19 cellular contexts compared by ENCODE assay signal in the genomic region with DNA sequence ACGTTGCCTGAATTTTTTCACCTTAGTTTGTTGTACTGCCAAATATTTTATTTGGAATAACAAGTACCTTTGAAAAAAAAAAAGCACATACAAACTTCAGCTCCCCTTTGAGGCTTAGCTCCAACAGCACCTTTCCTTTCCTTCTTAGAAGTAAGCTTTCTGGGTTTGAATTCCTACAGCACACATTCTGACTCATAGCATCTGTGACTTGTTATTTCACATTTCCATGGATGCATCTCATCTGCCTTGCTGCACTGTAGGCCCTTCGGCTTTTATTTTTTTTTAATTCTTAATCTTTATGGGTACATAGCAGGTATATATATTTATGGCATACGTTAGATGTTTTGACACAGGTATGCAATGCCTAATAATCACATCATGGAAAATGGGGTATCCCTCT. TPM values are rescaled to one million over a fixed set of nuclear protein-coding genes. Genes with fewer than 3 reads are reported as not detected.
DNase-seq lines count a peak whose midpoint lies in the region; ATAC-seq, FAIRE-seq and TF ChIP-seq lines count a peak whose summit lies in the region.
"Had no signal": no experiment of that assay in that cellular context is flagged by ENCODE, and none has a peak within 500 bp of the region (broad histone marks: within the 10 kb centered on the region; RNA-seq: fewer than 3 reads in every experiment).

No MANE protein-coding gene starts in this region.

- no peak overlapping the region for H3K4me3 Mint-ChIP-seq in astrocyte (ENCODE audit: unreplicated experiment)
- H3K4me3 Mint-ChIP-seq in T-cell = no peak overlapping the region
- H3K4me3 Mint-ChIP-seq in naive thymus-derived CD4-positive, alpha-beta T cell = no peak overlapping the region
- H3K4me3 Mint-ChIP-seq: activated B cell treated with CpG ODN at 0.5 μM for 24 hours, memory B cell had no signal

- H3K4me1 ChIP-seq in astrocyte (ENCODE audit: insufficient read depth, low read length) (peaks cover 24% of the 10 kb centered on the region), skeletal muscle tissue (ENCODE audit: control insufficient read depth in 3 of 3, insufficient read depth in 3 of 3, low read length in 3 of 3) (peaks cover 16 to 41% (median 24%) of the 10 kb centered on the region in 3 donors)
- H3K4me1 ChIP-seq in naive thymus-derived CD4-positive, alpha-beta T cell (ENCODE audit: control insufficient read depth in 2 of 2, insufficient read depth in 2 of 2, low read length in 2 of 2) = no peaks in the 10 kb centered on the region
- H3K4me1 ChIP-seq: BE2C had no signal

- intact Hi-C loops in naive thymus-derived CD4-positive, alpha-beta T cell (cut with micrococcal nuclease) = no loop called here
- intact Hi-C loops in head of caudate nucleus (cut with DNase I) = no loop called here

- peak; percentile 45 for DNase-seq in EL
- peak; percentile 72 for DNase-seq in astrocyte (ENCODE audit: low read depth)
- DNase-seq in fibroblast of peridontal ligament (ENCODE audit: extremely low read depth) = peak; percentile 78
- DNase-seq in T-cell = no peak
- no peak for DNase-seq in naive thymus-derived CD4-positive, alpha-beta T cell
- DNase-seq in head of caudate nucleus = no peak
- no peak for DNase-seq in SKM-1 (lab: John Stamatoyannopoulos, UW; ENCODE audit: unreplicated experiment)
- DNase-seq: activated B cell treated with CpG ODN at 0.5 μM for 24 hours; BE2C; DMS153; KBM-7; NCI-H345; stimulated activated naive CD4-positive, alpha-beta T cell had no signal

- H3K4me1 Mint-ChIP-seq in astrocyte (ENCODE audit: low read depth, unreplicated experiment) (peaks cover 7% of the 10 kb centered on the region), T-cell (peaks cover 0 to 13% (median 10%) of the 10 kb centered on the region in 3 donors)
- peaks cover 0 to 16% (median 0%) of the 10 kb centered on the region in 7 donors for H3K4me1 Mint-ChIP-seq in naive thymus-derived CD4-positive, alpha-beta T cell

- peaks cover 64% of the 10 kb centered on the region for H3K79me2 ChIP-seq in astrocyte (ENCODE audit: insufficient read depth, low read length)

- H3K36me3 ChIP-seq in astrocyte (ENCODE audit: insufficient read depth, low read length) (peaks cover 21% of the 10 kb centered on the region), skeletal muscle tissue (ENCODE audit: control insufficient read depth in 3 of 3, insufficient read depth in 3 of 3, low read length in 3 of 3) (peaks cover 11 to 31% (median 25%) of the 10 kb centered on the region in 3 donors)
- no peaks in the 10 kb centered on the region for H3K36me3 ChIP-seq in naive thymus-derived CD4-positive, alpha-beta T cell (ENCODE audit: control insufficient read depth in 2 of 3, insufficient read depth in 3 of 3, low read length in 3 of 3)
- H3K36me3 ChIP-seq: cardiac muscle cell had no signal

- H3K4me3 ChIP-seq in astrocyte (ENCODE audit: insufficient read depth, low read depth, low read length) (no peak overlapping the region), skeletal muscle tissue (ENCODE audit: low read length in 3 of 3) (no peak overlapping the region)
- H3K4me3 ChIP-seq in naive thymus-derived CD4-positive, alpha-beta T cell (ENCODE audit: low read length) = no peak overlapping the region
- H3K4me3 ChIP-seq: cardiac muscle cell, smooth muscle cell had no signal

- FAIRE-seq in astrocyte (lab: Jason Lieb, UNC) = no peak

- H3K9ac ChIP-seq in astrocyte (ENCODE audit: low read length) = peak overlapping the region; percentile 26
- no peak overlapping the region for H3K9ac ChIP-seq in skeletal muscle tissue (ENCODE audit: low read depth in 1 of 3, low read length in 3 of 3)

- H4K20me1 ChIP-seq in astrocyte (ENCODE audit: insufficient read depth, low read length) = peaks cover 20% of the 10 kb centered on the region

- POLR2A ChIA-PET in T-cell (lab: Charles Lee) = interaction anchor here in 1 of 2 donors (0.6 to 0.7 kb wide), 2 partner anchors 91 to 425 kb away, joined by 3 to 4 read pairs; no protein-coding TSS in a partner anchor
- POLR2A ChIA-PET in naive thymus-derived CD4-positive, alpha-beta T cell (lab: Charles Lee) = no interaction called here

- no peak overlapping the region for H2AFZ ChIP-seq in astrocyte (ENCODE audit: low read depth, low read length)

- H3K36me3 Mint-ChIP-seq in astrocyte (ENCODE audit: low read depth, unreplicated experiment) (peaks cover 11% of the 10 kb centered on the region), T-cell (peaks cover 9% of the 10 kb centered on the region)
- H3K36me3 Mint-ChIP-seq in naive thymus-derived CD4-positive, alpha-beta T cell = peaks cover 0 to 38% (median 0%) of the 10 kb centered on the region in 5 donors
- H3K36me3 Mint-ChIP-seq: memory B cell had no signal

- TF ChIP-seq CTCF in astrocyte (IDR thresholded peaks at IDR 0.05; ENCODE audit: insufficient read depth, low read depth, low read length) = no peak

- CTCF ChIA-PET in T-cell (lab: Charles Lee) = interaction anchor here in 1 of 2 donors (0.5 kb wide), 1 partner anchor 311 kb away, joined by 4 read pairs; no protein-coding TSS in a partner anchor
- CTCF ChIA-PET in naive thymus-derived CD4-positive, alpha-beta T cell (lab: Charles Lee) = no interaction called here

- H3K27ac ChIP-seq in astrocyte (ENCODE audit: low read depth, low read length) (peak overlapping the region; percentile 53), skeletal muscle tissue (ENCODE audit: low read depth, low read length) (peak overlapping the region; percentile 5)
- H3K27ac ChIP-seq in naive thymus-derived CD4-positive, alpha-beta T cell (ENCODE audit: low read depth, low read length) = no peak overlapping the region
- H3K27ac ChIP-seq: cardiac muscle cell, epithelial cell of prostate, neutrophil had no signal

- H3K27me3 Mint-ChIP-seq in astrocyte (ENCODE audit: low read depth, unreplicated experiment) (no peaks in the 10 kb centered on the region), T-cell (peaks cover 0 to 15% of the 10 kb centered on the region in 2 donors)
- H3K27me3 Mint-ChIP-seq in naive thymus-derived CD4-positive, alpha-beta T cell = peaks cover 0 to 27% (median 8%) of the 10 kb centered on the region in 5 donors
- H3K27me3 Mint-ChIP-seq: activated B cell treated with CpG ODN at 0.5 μM for 24 hours had no signal

- H3K9me3 Mint-ChIP-seq in astrocyte (ENCODE audit: unreplicated experiment) (no peaks in the 10 kb centered on the region), T-cell (no peaks in the 10 kb centered on the region)
- no peaks in the 10 kb centered on the region for H3K9me3 Mint-ChIP-seq in naive thymus-derived CD4-positive, alpha-beta T cell
- H3K9me3 Mint-ChIP-seq: activated B cell treated with CpG ODN at 0.5 μM for 24 hours, memory B cell had no signal

- H3K27me3 ChIP-seq in astrocyte (ENCODE audit: insufficient read depth, low read length) = no peaks in the 10 kb centered on the region
- H3K27me3 ChIP-seq in skeletal muscle tissue (ENCODE audit: control insufficient read depth in 3 of 3, insufficient read depth in 3 of 3, low read length in 3 of 3) = no peaks in the 10 kb centered on the region
- H3K27me3 ChIP-seq in naive thymus-derived CD4-positive, alpha-beta T cell (ENCODE audit: control insufficient read depth in 2 of 2, insufficient read depth in 2 of 2, low read length in 2 of 2) = no peaks in the 10 kb centered on the region
- H3K27me3 ChIP-seq: BE2C, neutrophil had no signal

- no peak for ATAC-seq in T-cell (replicated peaks in 1 of 4)
- ATAC-seq in naive thymus-derived CD4-positive, alpha-beta T cell = no peak

- H3K9me3 ChIP-seq in astrocyte (ENCODE audit: insufficient read depth, low read depth, low read length) = no peaks in the 10 kb centered on the region
- no peaks in the 10 kb centered on the region for H3K9me3 ChIP-seq in skeletal muscle tissue (ENCODE audit: control insufficient read depth in 3 of 3, low read length in 3 of 3)
- H3K9me3 ChIP-seq in naive thymus-derived CD4-positive, alpha-beta T cell (ENCODE audit: control insufficient read depth in 2 of 3, low read length in 3 of 3) = no peaks in the 10 kb centered on the region
- H3K9me3 ChIP-seq: BE2C, neutrophil had no signal

- no peak overlapping the region for H3K27ac Mint-ChIP-seq in astrocyte (ENCODE audit: unreplicated experiment)
- H3K27ac Mint-ChIP-seq in T-cell = no peak overlapping the region
- H3K27ac Mint-ChIP-seq in naive thymus-derived CD4-positive, alpha-beta T cell = no peak overlapping the region
- H3K27ac Mint-ChIP-seq: activated B cell treated with CpG ODN at 0.5 μM for 24 hours, memory B cell had no signal

- peak overlapping the region; percentile 40 for H3K4me2 ChIP-seq in astrocyte (ENCODE audit: low read length)
- H3K4me2 ChIP-seq: smooth muscle cell had no signal

RNA-seq across cellular contexts. Expression of gene LGALS3, which starts 7.2 kb away (rescaled TPM):
- total RNA-seq in astrocyte (37.4 and 48.3 TPM in 2 replicates), skeletal muscle tissue (32.4 TPM), T-cell (10 to 100 TPM in 4 of 5 donors, 1 to 10 TPM in 1; 4.1 to 57.7 (median 35.8) TPM)
- 10 to 100 TPM in 4 of 5 experiments, 1 to 10 TPM in 1; 7.5 to 71.7 (median 12.4) TPM for total RNA-seq in naive thymus-derived CD4-positive, alpha-beta T cell
- under 1 TPM; 0.35 to 0.51 TPM for polyA plus RNA-seq in naive thymus-derived CD4-positive, alpha-beta T cell

RNA-seq across cellular contexts. Expression of gene DLGAP5, which starts 55.1 kb away (rescaled TPM):
- total RNA-seq in astrocyte (2.2 and 5.4 TPM in 2 replicates), skeletal muscle tissue (4.2 TPM), T-cell (1 to 10 TPM in 1 of 5 donors, under 1 TPM in 4; 0.41 to 1.3 (median 0.73) TPM)
- total RNA-seq in naive thymus-derived CD4-positive, alpha-beta T cell = 10 to 100 TPM in 1 of 5 experiments, under 1 TPM in 1, not detected in 3; 0.49 to 46.7 TPM
- not detected for polyA plus RNA-seq in naive thymus-derived CD4-positive, alpha-beta T cell

Comparison
In these comparisons a context has a peak if more than half of its experiments do, and no peak if none do; other contexts are left out.
1. DNase-seq: peak in EL (single experiment), astrocyte (single experiment) and fibroblast of peridontal ligament (single experiment); none in T-cell (0 of 34), naive thymus-derived CD4-positive, alpha-beta T cell (0 of 9), head of caudate nucleus (0 of 42) and SKM-1 (single experiment).